In the genomic region with DNA sequence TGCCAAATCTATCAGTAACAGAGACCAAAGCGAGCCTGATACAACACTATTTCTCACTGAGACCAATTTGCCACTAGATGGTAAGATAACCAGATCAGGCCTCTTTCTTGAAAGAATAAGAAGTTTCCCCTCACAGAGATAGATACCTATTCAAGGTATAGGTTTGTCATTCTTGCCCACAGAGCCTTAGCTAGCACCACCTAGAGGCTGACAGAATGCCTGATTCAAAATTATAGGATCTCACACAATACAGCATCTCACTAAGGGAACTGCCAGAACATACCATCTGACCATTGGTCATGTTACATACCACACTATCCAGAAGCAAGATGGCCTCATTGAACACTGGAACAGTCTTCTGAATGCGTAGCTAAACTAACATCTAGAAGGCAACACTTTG, we compare ENCODE assay signal across 17 cellular contexts.
A peak's percentile ranks its signal among the peaks of the same experiment; 100 is the strongest.
DNase-seq lines count a peak whose midpoint lies in the region; ATAC-seq and TF ChIP-seq lines count a peak whose summit lies in the region.
"Had no signal": no experiment of that assay in that cellular context is flagged by ENCODE, and none has a peak within 500 bp of the region (broad histone marks: within the 10 kb centered on the region; RNA-seq: fewer than 3 reads in every experiment).

No MANE protein-coding gene starts in this region.

- H3K9me2 ChIP-seq in Loucy (replicated peaks; ENCODE audit: low read depth, low read length) (no peaks in the 10 kb centered on the region), SU-DHL-6 (replicated peaks; ENCODE audit: insufficient read depth, low read length) (no peaks in the 10 kb centered on the region)

- H3K79me2 ChIP-seq in Loucy (ENCODE audit: insufficient read depth, low read length): no peaks in the 10 kb centered on the region
- no peaks in the 10 kb centered on the region for H3K79me2 ChIP-seq in SU-DHL-6 (ENCODE audit: insufficient read depth, low read length)
- no peaks in the 10 kb centered on the region for H3K79me2 ChIP-seq in smooth muscle cell (ENCODE audit: low read depth)

- H3K9ac ChIP-seq in Loucy (ENCODE audit: low read depth, low read length, poor library complexity, severe bottlenecking) (no peak overlapping the region), SU-DHL-6 (ENCODE audit: low read length) (no peak overlapping the region), smooth muscle cell (ENCODE audit: low read depth) (no peak overlapping the region)

- H3K36me3 ChIP-seq in Loucy (ENCODE audit: insufficient read depth, low read length) (no peaks in the 10 kb centered on the region), SU-DHL-6 (ENCODE audit: low read length) (no peaks in the 10 kb centered on the region), smooth muscle cell (ENCODE audit: low read depth) (no peaks in the 10 kb centered on the region), breast epithelium (no peaks in the 10 kb centered on the region)
- H3K36me3 ChIP-seq in CD8-positive, alpha-beta T cell (ENCODE audit: insufficient read depth, low read length): no peaks in the 10 kb centered on the region
- H3K36me3 ChIP-seq: SJSA1 had no signal

- DNase-seq in NCI-H82 (lab: John Stamatoyannopoulos, UW) (peak; percentile 0), NCI-H82 treated with DMSO at 0.1 percent for 48 hours (lab: John Stamatoyannopoulos, UW; ENCODE audit: unreplicated experiment) (no peak), smooth muscle cell (lab: John Stamatoyannopoulos, UW; ENCODE audit: unreplicated experiment) (no peak), breast epithelium (ENCODE audit: low spot score in 2 of 2) (no peak), NCI-H2227 treated with DMSO at 0.1 percent for 48 hours (lab: John Stamatoyannopoulos, UW) (no peak)
- DNase-seq in CD8-positive, alpha-beta T cell: no peak
- DNase-seq: COR-L47; KG1; NCI-H1105; NCI-H1694; NK-92 treated with Interleukin-12 subunit alpha and Interleukin-12 subunit beta, amount 100 ng/mL, for 24 hours; OCI-M1 had no signal

- H3K4me3 ChIP-seq in Loucy (ENCODE audit: low read length, poor library complexity, severe bottlenecking) (no peak overlapping the region), SU-DHL-6 (ENCODE audit: insufficient read depth, low read length, poor library complexity, severe bottlenecking) (no peak overlapping the region), smooth muscle cell (no peak overlapping the region), breast epithelium (no peak overlapping the region)
- no peak overlapping the region for H3K4me3 ChIP-seq in CD8-positive, alpha-beta T cell (ENCODE audit: low read depth, low read length)
- H3K4me3 ChIP-seq: SJSA1 had no signal

- H3K27me3 Mint-ChIP-seq in CD8-positive, alpha-beta T cell (ENCODE audit: low read depth): no peaks in the 10 kb centered on the region

- WGBS in smooth muscle cell (ENCODE audit: low lambda C conversion rate): 52% methylated on average over 2 of the region's 2 CpGs

- H3K27ac Mint-ChIP-seq in CD8-positive, alpha-beta T cell: no peak overlapping the region
- H3K27ac Mint-ChIP-seq: T-helper 1 cell treated with Interleukin-12 subunit alpha and Interleukin-12 subunit beta and Interleukin-4 antibody, amounts not matched to agents 30 μg/mL and 1 μg/mL, for 36 hours had no signal

- H3F3A ChIP-seq in Loucy (ENCODE audit: low read depth): no peaks in the 10 kb centered on the region
- no peaks in the 10 kb centered on the region for H3F3A ChIP-seq in SU-DHL-6 (ENCODE audit: insufficient read depth)
- H3F3A ChIP-seq in smooth muscle cell (ENCODE audit: low read depth): no peaks in the 10 kb centered on the region

- no peaks in the 10 kb centered on the region for H3K27me3 ChIP-seq in Loucy (ENCODE audit: insufficient read depth, low read length, poor library complexity, severe bottlenecking)
- H3K27me3 ChIP-seq in SU-DHL-6 (ENCODE audit: low read length): no peaks in the 10 kb centered on the region
- H3K27me3 ChIP-seq in CD8-positive, alpha-beta T cell (ENCODE audit: insufficient read depth, low read length): no peaks in the 10 kb centered on the region
- H3K27me3 ChIP-seq in smooth muscle cell (ENCODE audit: low read depth): no peaks in the 10 kb centered on the region
- H3K27me3 ChIP-seq in breast epithelium: no peaks in the 10 kb centered on the region
- H3K27me3 ChIP-seq: SJSA1 had no signal

- H3K9me3 ChIP-seq in Loucy (ENCODE audit: insufficient read depth, low read depth, low read length) (no peaks in the 10 kb centered on the region; the same call in 1 of the 2 replicates), SU-DHL-6 (ENCODE audit: insufficient read depth, low read length) (no peaks in the 10 kb centered on the region), smooth muscle cell (replicated peaks; ENCODE audit: low read depth) (peaks cover 11% of the 10 kb centered on the region), breast epithelium (peaks cover 5 to 8% of the 10 kb centered on the region in 2 donors)
- H3K9me3 ChIP-seq in CD8-positive, alpha-beta T cell (ENCODE audit: low read length): no peaks in the 10 kb centered on the region

- no peak for ATAC-seq in CD8-positive, alpha-beta T cell
- ATAC-seq: Right ventricle myocardium inferior had no signal

- CTCF ChIA-PET in CD8-positive, alpha-beta T cell (lab: Charles Lee): no interaction called here

- TF ChIP-seq POLR2A in breast epithelium (IDR thresholded peaks at IDR 0.05): no peak

- no peak overlapping the region for H3K4me2 ChIP-seq in Loucy (ENCODE audit: low read depth, low read length, poor library complexity, severe bottlenecking)
- H3K4me2 ChIP-seq in SU-DHL-6 (ENCODE audit: low read depth, low read length, poor library complexity, severe bottlenecking): no peak overlapping the region
- H3K4me2 ChIP-seq in smooth muscle cell: no peak overlapping the region

- TF ChIP-seq CTCF in Loucy (conservative IDR thresholded peaks at IDR 0.05; ENCODE audit: low read length) (0 out of 2 replicates have a peak, but pooled peaks have one; percentile 16), SU-DHL-6 (IDR thresholded peaks at IDR 0.05; ENCODE audit: insufficient read depth, low read length, poor library complexity, severe bottlenecking) (peak; percentile 11), smooth muscle cell (IDR thresholded peaks at IDR 0.05; ENCODE audit: borderline replicate concordance, insufficient read depth, poor library complexity, severe bottlenecking) (no peak), breast epithelium (IDR thresholded peaks at IDR 0.05) (no peak)
- no peak for TF ChIP-seq CTCF in CD8-positive, alpha-beta T cell (IDR thresholded peaks at IDR 0.05)

- no peaks in the 10 kb centered on the region for H4K20me1 ChIP-seq in Loucy (ENCODE audit: insufficient read depth, low read length, poor library complexity, severe bottlenecking)
- H4K20me1 ChIP-seq in SU-DHL-6 (ENCODE audit: low read depth, low read length): no peaks in the 10 kb centered on the region
- no peaks in the 10 kb centered on the region for H4K20me1 ChIP-seq in smooth muscle cell (ENCODE audit: low read depth)

- no peaks in the 10 kb centered on the region for H3K4me1 Mint-ChIP-seq in CD8-positive, alpha-beta T cell (ENCODE audit: low read depth)

- H3K4me1 ChIP-seq in Loucy (ENCODE audit: insufficient read depth, low read length, poor library complexity, severe bottlenecking) (no peaks in the 10 kb centered on the region), smooth muscle cell (ENCODE audit: low read depth) (no peaks in the 10 kb centered on the region), breast epithelium (no peaks in the 10 kb centered on the region)
- no peaks in the 10 kb centered on the region for H3K4me1 ChIP-seq in CD8-positive, alpha-beta T cell (ENCODE audit: insufficient read depth, low read length)
- H3K4me1 ChIP-seq: SJSA1 had no signal

- intact Hi-C loops in CD8-positive, alpha-beta T cell (cut with DNase I, micrococcal nuclease): no loop called here
- intact Hi-C loops in breast epithelium (cut with DNase I; ENCODE audit: low total_unique reads): no loop called here

- H3K27ac ChIP-seq in SU-DHL-6 (ENCODE audit: low read depth, low read length) (no peak overlapping the region), smooth muscle cell (ENCODE audit: low read depth) (no peak overlapping the region), breast epithelium (no peak overlapping the region)
- H3K27ac ChIP-seq in CD8-positive, alpha-beta T cell (ENCODE audit: low read depth, low read length): no peak overlapping the region
- H3K27ac ChIP-seq: SJSA1 had no signal

- no peak overlapping the region for H2AFZ ChIP-seq in Loucy (ENCODE audit: low read length)
- no peak overlapping the region for H2AFZ ChIP-seq in SU-DHL-6 (ENCODE audit: low read depth, low read length, severe bottlenecking)
- H2AFZ ChIP-seq in smooth muscle cell (ENCODE audit: low read depth): no peak overlapping the region

- POLR2A ChIA-PET in CD8-positive, alpha-beta T cell (lab: Charles Lee): no interaction called here

- no peak overlapping the region for H3K4me3 Mint-ChIP-seq in CD8-positive, alpha-beta T cell
- H3K4me3 Mint-ChIP-seq: T-helper 1 cell treated with Interleukin-12 subunit alpha and Interleukin-12 subunit beta and Interleukin-4 antibody, amounts not matched to agents 30 μg/mL and 1 μg/mL, for 36 hours had no signal

- H3K9me3 Mint-ChIP-seq in CD8-positive, alpha-beta T cell: peaks cover 26% of the 10 kb centered on the region

- no peaks in the 10 kb centered on the region for H3K36me3 Mint-ChIP-seq in CD8-positive, alpha-beta T cell

Comparison
In these comparisons a context has a peak if more than half of its experiments do, and no peak if none do; other contexts are left out.
1. CTCF ChIP-seq: peak in Loucy (single experiment) and SU-DHL-6 (single experiment); none in CD8-positive, alpha-beta T cell (single experiment), smooth muscle cell (single experiment) and breast epithelium (0 of 3).